ENCODE assay signal across 24 cellular contexts in genomic region chr1:229040630-229041358, GRCh38.
"Had no signal": no experiment of that assay in that cellular context is flagged by ENCODE, and none has a peak within 500 bp of the region (broad histone marks: within the 10 kb centered on the region; RNA-seq: fewer than 3 reads in every experiment).

No MANE protein-coding gene starts in this region.

- ATAC-seq: activated naive CD4-positive, alpha-beta T cell treated with anti-CD3 and anti-CD28 coated beads, Interleukin-2, amount 50 U/mL, for 72 hours; activated naive CD8-positive, alpha-beta T cell treated with anti-CD3 and anti-CD28 coated beads, Interleukin-2, amount 50 U/mL, for 24 hours; activated T-cell treated with anti-CD3 and anti-CD28 coated beads, Interleukin-2, amount 50 U/mL, for 4 hours; body of pancreas; Panc1; Right ventricle myocardium inferior; WTC11 had no signal

- H3K36me3 ChIP-seq: ascending aorta had no signal

- H3K4me1 ChIP-seq: ascending aorta, body of pancreas had no signal

- H3K4me3 ChIP-seq: ascending aorta, body of pancreas, SK-N-MC had no signal

- H3K9me3 ChIP-seq: ascending aorta, body of pancreas had no signal

- H3K27ac ChIP-seq: ascending aorta, body of pancreas, SK-N-MC had no signal

- H3K27me3 ChIP-seq: ascending aorta, body of pancreas had no signal

- DNase-seq: activated CD4-positive, alpha-beta memory T cell treated with anti-CD3 and anti-CD28 coated beads for 36 hours; activated CD4-positive, alpha-beta T cell treated with anti-CD3 and anti-CD28 coated beads, Interleukin-2, amount 10 ng/mL, durations not matched to agents 24 days and 14 days; activated CD4-positive, CD25-positive, alpha-beta regulatory T cell treated with anti-CD3 and anti-CD28 coated beads, Interleukin-2, amount 50 U/mL, for 72 hours; activated CD8-positive, alpha-beta memory T cell treated with anti-CD3 and anti-CD28 coated beads for 24 hours; activated effector memory CD4-positive, alpha-beta T cell treated with anti-CD3 and anti-CD28 coated beads, Interleukin-2, amount 50 U/mL, for 16 hours; activated naive CD4-positive, alpha-beta T cell treated with Interleukin-2 at 50 U/mL for 16 hours; activated naive CD8-positive, alpha-beta T cell treated with anti-CD3 and anti-CD28 coated beads, Interleukin-2, amount 50 U/mL, for 24 hours; activated T-cell treated with anti-CD3 and anti-CD28 coated beads, Interleukin-2, amount 50 U/mL, for 4 hours; amniotic stem cell; body of pancreas; NCI-H1048; NCI-H146; NCI-H187 treated with DMSO at 0.1 percent for 48 hours; NCI-H2081 treated with DMSO at 0.1 percent for 48 hours; NCI-H446; NCI-H524; RPMI8226; T-helper 1 cell had no signal
